12 cellular contexts compared by ENCODE assay signal in genomic region chr4:76235915-76236314, GRCh38. TPM values are rescaled to one million over a fixed set of nuclear protein-coding genes. Genes with fewer than 3 reads are reported as not detected.
DNase-seq lines count a peak whose midpoint lies in the region; ATAC-seq and TF ChIP-seq lines count a peak whose summit lies in the region.
"Had no signal": no experiment of that assay in that cellular context is flagged by ENCODE, and none has a peak within 500 bp of the region (broad histone marks: within the 10 kb centered on the region; RNA-seq: fewer than 3 reads in every experiment).

No MANE protein-coding gene starts in this region.

- WGBS in suprapubic skin = 26% methylated on average over 1 of the region's 1 CpG

- H3K9me3 Mint-ChIP-seq in activated T-helper 17 cell treated with anti-CD3 and anti-CD28 coated beads, Interleukin-2, amount 50 U/mL, for 72 hours = peaks cover 14% of the 10 kb centered on the region

- no peaks in the 10 kb centered on the region for H3K36me3 Mint-ChIP-seq in activated T-helper 17 cell treated with anti-CD3 and anti-CD28 coated beads, Interleukin-2, amount 50 U/mL, for 72 hours (ENCODE audit: low read depth)

- peak overlapping the region; percentile 77 for H3K27ac ChIP-seq in RWPE2 (ENCODE audit: poor library complexity, severe bottlenecking)
- peak overlapping the region; percentile 41 for H3K27ac ChIP-seq in suprapubic skin

- no peaks in the 10 kb centered on the region for H3K9me3 ChIP-seq in RWPE2 (ENCODE audit: severe bottlenecking)
- H3K9me3 ChIP-seq in suprapubic skin = peaks cover 10% of the 10 kb centered on the region

- no peaks in the 10 kb centered on the region for H3K4me1 Mint-ChIP-seq in activated T-helper 17 cell treated with anti-CD3 and anti-CD28 coated beads, Interleukin-2, amount 50 U/mL, for 72 hours

- H3K4me1 ChIP-seq in RWPE2 (ENCODE audit: insufficient read depth, poor library complexity, severe bottlenecking) (peaks cover 35% of the 10 kb centered on the region), suprapubic skin (peaks cover 48% of the 10 kb centered on the region)

- DNase-seq in NCI-H1105 treated with DMSO at 0.1 percent for 48 hours (lab: John Stamatoyannopoulos, UW) = peak; percentile 17
- DNase-seq in NCI-H1105 (lab: John Stamatoyannopoulos, UW) = no peak
- DNase-seq in RWPE2 (ENCODE audit: low spot score) = no peak
- DNase-seq in left kidney (ENCODE audit: low read depth, low spot score) = peak; percentile 55
- DNase-seq in suprapubic skin (ENCODE audit: low spot score in 2 of 2) = no peak
- no peak for DNase-seq in NCI-H1930 (lab: John Stamatoyannopoulos, UW)
- DNase-seq in C1 segment of cervical spinal cord (lab: John Stamatoyannopoulos, UW) = no peak
- DNase-seq: activated naive CD4-positive, alpha-beta T cell treated with anti-CD3 and anti-CD28 coated beads for 36 hours; substantia nigra had no signal

- H3K4me3 ChIP-seq in RWPE2 (ENCODE audit: severe bottlenecking) (no peak overlapping the region), suprapubic skin (no peak overlapping the region)

- H3K27me3 ChIP-seq in RWPE2 (ENCODE audit: insufficient read depth, poor library complexity, severe bottlenecking) (no peaks in the 10 kb centered on the region), suprapubic skin (no peaks in the 10 kb centered on the region)

- TF ChIP-seq CTCF in RWPE2 (IDR thresholded peaks at IDR 0.05; ENCODE audit: poor library complexity, severe bottlenecking) (no peak), suprapubic skin (IDR thresholded peaks at IDR 0.05) (no peak)

- H3K36me3 ChIP-seq in RWPE2 (ENCODE audit: low read depth) (no peaks in the 10 kb centered on the region), suprapubic skin (no peaks in the 10 kb centered on the region)

- no peak for TF ChIP-seq EP300 in suprapubic skin (IDR thresholded peaks at IDR 0.05)

- H3K27me3 Mint-ChIP-seq in activated T-helper 17 cell treated with anti-CD3 and anti-CD28 coated beads, Interleukin-2, amount 50 U/mL, for 72 hours = peaks cover 4% of the 10 kb centered on the region

- ATAC-seq in RWPE2 (ENCODE audit: low read depth) = peak; percentile 81
- ATAC-seq in activated T-helper 17 cell treated with anti-CD3 and anti-CD28 coated beads, Interleukin-2, amount 50 U/mL, for 72 hours (replicated peaks) = no peak
- ATAC-seq: SK-N-SH treated with all-trans-retinoic acid at 6 μM for 48 hours had no signal

- H3K27ac Mint-ChIP-seq in activated T-helper 17 cell treated with anti-CD3 and anti-CD28 coated beads, Interleukin-2, amount 50 U/mL, for 72 hours = no peak overlapping the region
- H3K27ac Mint-ChIP-seq: activated naive CD4-positive, alpha-beta T cell treated with anti-CD3 and anti-CD28 coated beads for 36 hours had no signal

- no peak overlapping the region for H3K4me3 Mint-ChIP-seq in activated T-helper 17 cell treated with anti-CD3 and anti-CD28 coated beads, Interleukin-2, amount 50 U/mL, for 72 hours
- H3K4me3 Mint-ChIP-seq: activated naive CD4-positive, alpha-beta T cell treated with anti-CD3 and anti-CD28 coated beads for 36 hours; neural crest cell had no signal

- no peak for TF ChIP-seq POLR2A in suprapubic skin (IDR thresholded peaks at IDR 0.05)

RNA-seq across cellular contexts. Expression of gene FAM47E, which starts 15.6 kb away (rescaled TPM):
- 1 to 10 TPM in 2 of 4 donors, under 1 TPM in 2; 0.30 to 5.3 (median 0.98) TPM for total RNA-seq in suprapubic skin
- not detected for total RNA-seq in activated T-helper 17 cell treated with anti-CD3 and anti-CD28 coated beads, Interleukin-2, amount 50 U/mL, for 72 hours
- total RNA-seq: activated naive CD4-positive, alpha-beta T cell treated with anti-CD3 and anti-CD28 coated beads for 36 hours had no signal

RNA-seq across cellular contexts. Expression of gene SCARB2, which starts 22.3 kb away (rescaled TPM):
- total RNA-seq in suprapubic skin = 100 to 1,000 TPM in 2 of 4 donors, 10 to 100 TPM in 2; 87.6 to 107 (median 95.8) TPM
- total RNA-seq in activated T-helper 17 cell treated with anti-CD3 and anti-CD28 coated beads, Interleukin-2, amount 50 U/mL, for 72 hours = 10 to 100 TPM in 1 of 2 donors, 1 to 10 TPM in 1; 3.0 to 15.9 TPM

Comparison
In these comparisons a context has a peak if more than half of its experiments do, and no peak if none do; other contexts are left out.
1. DNase-seq: peak in NCI-H1105 treated with DMSO at 0.1 percent for 48 hours (single experiment) and left kidney (single experiment); none in NCI-H1105 (single experiment), RWPE2 (single experiment), suprapubic skin (0 of 2), NCI-H1930 (0 of 2) and C1 segment of cervical spinal cord (0 of 14).
2. RNA of gene SCARB2, which starts 22.3 kb away (total RNA-seq): 87.6 to 107 TPM in suprapubic skin; 3.0 to 15.9 TPM in activated T-helper 17 cell treated with anti-CD3 and anti-CD28 coated beads, Interleukin-2, amount 50 U/mL, for 72 hours; every median in the first group is over 4 times any median in the second.